ENCODE assay signal across 15 cellular contexts in the genomic region with DNA sequence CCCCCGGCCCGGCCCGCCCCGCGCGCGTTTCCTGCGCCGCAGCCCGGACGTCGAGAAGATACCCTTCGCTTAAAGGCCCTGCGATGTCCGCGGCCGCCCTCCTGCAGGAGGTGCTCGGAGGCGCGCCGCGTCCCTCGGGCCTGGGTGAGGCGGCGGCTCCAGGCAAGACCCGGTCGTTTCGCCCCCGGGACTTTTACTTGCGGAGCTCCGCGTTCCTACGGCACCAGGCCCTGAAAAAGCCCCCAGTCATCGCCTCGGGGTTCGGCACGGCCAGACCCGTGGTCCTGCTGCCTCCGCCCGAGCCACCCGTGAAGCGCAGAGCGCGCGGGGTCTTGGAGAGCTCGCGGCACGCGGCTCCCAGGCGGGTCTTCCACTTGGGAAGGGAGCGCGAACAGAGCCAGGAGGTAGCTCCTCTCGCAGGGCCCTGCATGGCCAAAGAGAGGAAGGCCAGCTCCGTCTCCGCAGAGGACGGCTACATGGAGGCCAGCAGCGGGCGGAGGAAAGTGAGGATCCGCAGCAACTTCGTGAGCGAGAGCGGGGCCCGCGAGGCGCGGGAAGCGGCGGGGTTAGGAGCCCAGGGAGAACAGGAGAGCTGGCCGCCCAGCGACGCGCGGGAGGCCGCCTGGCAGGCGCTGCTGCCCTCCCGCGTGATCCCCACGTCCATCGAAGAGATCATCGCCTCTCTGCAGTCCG. TPM values are rescaled to one million over a fixed set of nuclear protein-coding genes. Genes with fewer than 3 reads are reported as not detected.
A peak's percentile ranks its signal among the peaks of the same experiment; 100 is the strongest.
DNase-seq lines count a peak whose midpoint lies in the region; ATAC-seq and TF ChIP-seq lines count a peak whose summit lies in the region.
"Had no signal": no experiment of that assay in that cellular context is flagged by ENCODE, and none has a peak within 500 bp of the region (broad histone marks: within the 10 kb centered on the region; RNA-seq: fewer than 3 reads in every experiment).

No MANE protein-coding gene starts in this region.

- no peak for ATAC-seq in psoas muscle
- ATAC-seq in GM19328 (IDR thresholded peaks at IDR 0.05; ENCODE audit: unreplicated experiment), result no peak
- no peak for ATAC-seq in GM19467 (IDR thresholded peaks at IDR 0.05; ENCODE audit: unreplicated experiment)
- no peak for ATAC-seq in mucosa of descending colon
- ATAC-seq: natural killer cell treated with Interleukin-12 subunit alpha and Interleukin-12 subunit beta and Interleukin-15 and Interleukin-18, amount 100 ng/mL, for 72 hours had no signal

- H3K36me3 ChIP-seq in mammary epithelial cell (ENCODE audit: insufficient read depth, low read length) (no peaks in the 10 kb centered on the region), psoas muscle (ENCODE audit: insufficient read depth in 1 of 2, low read depth in 1 of 2) (no peaks in the 10 kb centered on the region), mucosa of descending colon (ENCODE audit: low read depth) (no peaks in the 10 kb centered on the region)
- H3K36me3 ChIP-seq: HAP-1 had no signal

- dilution Hi-C loops in mammary epithelial cell (cut with HindIII; ENCODE audit: low sequenced_read_pairs), result no loop called here

- intact Hi-C loops in mammary epithelial cell (cut with micrococcal nuclease), result loop anchor here (2.0 kb wide), 1 partner anchor 42 kb away; no protein-coding TSS in a partner anchor
- intact Hi-C loops in psoas muscle (cut with DNase I), result no loop called here
- intact Hi-C loops in mucosa of descending colon (cut with DNase I, micrococcal nuclease), result no loop called here

- H3K9me3 ChIP-seq in mammary epithelial cell (replicated peaks; ENCODE audit: insufficient read depth, low read length) (peaks cover 4% of the 10 kb centered on the region), iPS-18c (ENCODE audit: control insufficient read depth, insufficient read depth, low read length) (no peaks in the 10 kb centered on the region), psoas muscle (no peaks in the 10 kb centered on the region), mucosa of descending colon (no peaks in the 10 kb centered on the region)
- H3K9me3 ChIP-seq: HAP-1 had no signal

- H3K9ac ChIP-seq in mammary epithelial cell (ENCODE audit: insufficient read depth, low read length), result no peak overlapping the region

- no peaks in the 10 kb centered on the region for H4K20me1 ChIP-seq in mammary epithelial cell (ENCODE audit: insufficient read depth, low read length)

- H3K27ac ChIP-seq in mammary epithelial cell (ENCODE audit: insufficient read depth, low read depth, low read length) (no peak overlapping the region), psoas muscle (no peak overlapping the region)

- in situ Hi-C loops in mammary epithelial cell (cut with MboI; ENCODE audit: low sequenced_read_pairs in 2 of 2), result no loop called here

- H3K27me3 ChIP-seq in mammary epithelial cell (ENCODE audit: insufficient read depth, low read length), result no peaks in the 10 kb centered on the region
- H3K27me3 ChIP-seq in psoas muscle (ENCODE audit: insufficient read depth in 3 of 3, low read length in 2 of 3), result peaks cover 8 to 50% (median 17%) of the 10 kb centered on the region in 3 donors

- H3K79me2 ChIP-seq in mammary epithelial cell (ENCODE audit: insufficient read depth, low read length), result no peaks in the 10 kb centered on the region

- CTCF ChIA-PET in mammary epithelial cell (lab: Charles Lee; ENCODE audit: low non-redundant PET), result no interaction called here

- 51% methylated on average over 31 of the region's 81 CpGs for WGBS in mammary epithelial cell (ENCODE audit: low coverage, missing lambda C conversion rate)
- 2 to 4% (median 3%) methylated on average over 75 to 81 of the region's 81 CpGs for WGBS in psoas muscle, 3 donors

- H3K4me2 ChIP-seq in mammary epithelial cell (ENCODE audit: insufficient read depth, low read depth, low read length), result peak overlapping the region; percentile 1

- no TSS peak for BruUV-seq in mammary epithelial cell (replicated peaks; lab: Mats Ljungman, UMichigan)

- peak; percentile 58 for DNase-seq in GM03348 (ENCODE audit: low spot score)
- no peak for DNase-seq in mammary epithelial cell
- DNase-seq in psoas muscle, result no peak
- no peak for DNase-seq in stimulated activated CD4-positive, alpha-beta T cell treated with anti-CD3 and anti-CD28 coated beads, Interleukin-4, amount 100 ng/mL, for 1 hour
- no peak for DNase-seq in mucosa of descending colon
- DNase-seq: activated B cell treated with CpG ODN at 0.5 μM for 24 hours, hippocampal formation, SHP77 treated with DMSO at 0.1 percent for 48 hours had no signal

- H2AFZ ChIP-seq in mammary epithelial cell (ENCODE audit: low read depth, low read length), result peak overlapping the region; percentile 27

- H3K4me1 ChIP-seq in mammary epithelial cell (ENCODE audit: insufficient read depth, low read length), result peaks cover 13% of the 10 kb centered on the region
- no peaks in the 10 kb centered on the region for H3K4me1 ChIP-seq in psoas muscle
- H3K4me1 ChIP-seq in mucosa of descending colon (ENCODE audit: low read depth), result no peaks in the 10 kb centered on the region
- H3K4me1 ChIP-seq: HAP-1 had no signal

- no peak for TF ChIP-seq CTCF in mammary epithelial cell (conservative IDR thresholded peaks at IDR 0.05 in 1 of 2, IDR thresholded peaks at IDR 0.05 in 1 of 2; ENCODE audit: extremely low read depth in 1 of 2, insufficient read depth in 1 of 2, low read depth in 1 of 2, low read length in 2 of 2)
- no peak for TF ChIP-seq CTCF in psoas muscle (IDR thresholded peaks at IDR 0.05)
- TF ChIP-seq CTCF in mucosa of descending colon (IDR thresholded peaks at IDR 0.05), result no peak

- H3K4me3 ChIP-seq in mammary epithelial cell (replicated peaks in 1 of 3; ENCODE audit: insufficient read depth in 1 of 3, low read depth in 2 of 3, low read length in 3 of 3), result no peak overlapping the region
- H3K4me3 ChIP-seq in iPS-18c (ENCODE audit: insufficient read depth, low read depth, low read length), result peak overlapping the region; percentile 36
- H3K4me3 ChIP-seq in psoas muscle, result peak overlapping the region; percentile 39
- H3K4me3 ChIP-seq in mucosa of descending colon, result no peak overlapping the region
- H3K4me3 ChIP-seq: HAP-1 had no signal

RNA-seq across cellular contexts. Expression of a gene that starts 26.9 kb away (rescaled TPM):
- total RNA-seq in mammary epithelial cell (not detected), psoas muscle (not detected), mucosa of descending colon (1 to 10 TPM; 1.7 to 9.2 (median 4.8) TPM)
- polyA plus RNA-seq in mammary epithelial cell (not detected), psoas muscle (not detected)
- polyA minus RNA-seq in mammary epithelial cell, result not detected
- total RNA-seq: activated B cell treated with CpG ODN at 0.5 μM for 24 hours; activated T-helper 2 cell treated with anti-CD3 and anti-CD28 coated beads, Interferon-gamma antibody, Interleukin-2, Interleukin-4, amounts not matched to agents 10 μg/mL and 5 μg/mL and 100 μg/mL, durations not matched to agents 14 hours and 24 hours and 36 hours; natural killer cell treated with Interleukin-12 subunit alpha and Interleukin-12 subunit beta and Interleukin-15 and Interleukin-18, amount 100 ng/mL, for 72 hours had no signal
- polyA plus RNA-seq: CD14-positive monocyte had no signal

RNA-seq across cellular contexts. Expression of a gene that starts 27.3 kb away (rescaled TPM):
- total RNA-seq in mammary epithelial cell (under 1 TPM; 0.17 to 0.33 TPM), psoas muscle (not detected), mucosa of descending colon (10 to 100 TPM; 21.1 to 73.3 (median 64.5) TPM)
- polyA plus RNA-seq in mammary epithelial cell (0.09 TPM), psoas muscle (under 1 TPM in 1 of 3 donors, not detected in 2; 0.01 TPM)
- not detected for polyA minus RNA-seq in mammary epithelial cell
- total RNA-seq: activated B cell treated with CpG ODN at 0.5 μM for 24 hours; natural killer cell treated with Interleukin-12 subunit alpha and Interleukin-12 subunit beta and Interleukin-15 and Interleukin-18, amount 100 ng/mL, for 72 hours had no signal
- polyA plus RNA-seq: CD14-positive monocyte had no signal

Comparison
In these comparisons a context has a peak if more than half of its experiments do, and no peak if none do; other contexts are left out.
1. H3K4me3 ChIP-seq: peak in iPS-18c (single experiment) and psoas muscle (single experiment); none in mammary epithelial cell (0 of 3) and mucosa of descending colon (single experiment).
2. RNA of a gene that starts 27.3 kb away (total RNA-seq): 21.1 to 73.3 TPM in mucosa of descending colon; 0.17 to 0.33 TPM in mammary epithelial cell and not detected in psoas muscle; every median in the first group is over 10 times any median in the second.